Comparison of ENCODE assay signal across 8 cellular contexts in the genomic region with DNA sequence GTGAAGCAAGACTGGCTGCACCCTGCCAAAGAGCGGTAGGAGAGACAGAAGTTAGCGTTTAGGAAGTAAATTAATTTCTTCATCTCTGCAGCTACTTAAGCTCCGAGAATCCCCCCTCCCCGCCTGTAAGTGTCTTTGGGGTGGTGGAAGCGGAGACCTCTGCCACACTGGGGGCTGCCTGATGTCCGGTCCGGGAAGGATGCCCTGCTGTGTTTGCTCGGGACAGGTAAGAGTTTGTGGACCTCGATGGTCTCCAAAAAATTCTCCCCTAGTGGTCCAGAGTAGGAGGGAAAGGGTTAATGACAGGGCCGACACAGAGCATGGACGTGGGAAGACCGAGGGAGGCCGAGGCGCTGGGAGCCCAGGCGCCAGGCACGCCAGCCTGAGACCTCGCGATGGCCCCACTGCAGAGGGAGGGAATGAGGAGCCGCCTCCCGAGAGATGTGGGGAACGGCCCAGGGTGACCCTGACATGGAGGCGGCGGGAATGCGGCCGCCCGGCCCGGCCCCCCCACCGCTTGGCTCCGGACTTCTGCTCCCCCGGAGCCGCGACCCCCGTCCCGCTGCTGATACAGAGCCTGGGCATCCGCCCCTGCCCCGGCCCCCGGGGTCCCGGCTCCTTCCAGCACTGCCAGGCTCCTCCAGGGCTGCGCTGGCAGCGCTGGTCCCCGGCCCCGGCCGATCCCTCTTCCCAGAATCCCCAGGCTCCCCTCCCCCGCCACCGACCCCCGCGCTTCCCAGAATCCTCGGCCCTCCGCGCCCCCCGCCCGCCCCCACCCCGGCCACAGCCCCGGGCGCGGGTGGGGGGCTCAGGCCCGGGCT. TPM values are rescaled to one million over a fixed set of nuclear protein-coding genes. Genes with fewer than 3 reads are reported as not detected.
DNase-seq lines count a peak whose midpoint lies in the region; ATAC-seq and TF ChIP-seq lines count a peak whose summit lies in the region.

No MANE protein-coding gene starts in this region.

- no peak overlapping the region for H3K4me3 ChIP-seq in CD8-positive, alpha-beta memory T cell (ENCODE audit: low read length)
- H3K4me3 ChIP-seq in HUES6 (ENCODE audit: low read depth, low read length) (peak overlapping the region; percentile 92), cardiac muscle cell (peak overlapping the region; percentile 97), parathyroid adenoma (ENCODE audit: low read depth, low read length) (peak overlapping the region; percentile 91)

- H3K9ac ChIP-seq in HUES6 (ENCODE audit: low read length) (peak overlapping the region; percentile 98), parathyroid adenoma (no peak overlapping the region)

- peaks cover 14 to 16% of the 10 kb centered on the region in 2 donors for H3K27me3 Mint-ChIP-seq in CD8-positive, alpha-beta memory T cell
- peaks cover 36% of the 10 kb centered on the region for H3K27me3 Mint-ChIP-seq in activated T-helper 1 cell treated with anti-CD3 and anti-CD28 coated beads, Interleukin-12 subunit alpha, Interleukin-12 subunit beta, Interleukin-2, Interleukin-4 antibody, amounts not matched to agents 30 ng/mL and 10 ng/mL and 1 ng/mL, durations not matched to agents 14 hours and 24 hours and 36 hours (ENCODE audit: insufficient read depth)

- H3K36me3 Mint-ChIP-seq in CD8-positive, alpha-beta memory T cell = peaks cover 0 to 11% (median 2%) of the 10 kb centered on the region in 3 donors
- H3K36me3 Mint-ChIP-seq in activated T-helper 1 cell treated with anti-CD3 and anti-CD28 coated beads, Interleukin-12 subunit alpha, Interleukin-12 subunit beta, Interleukin-2, Interleukin-4 antibody, amounts not matched to agents 30 ng/mL and 10 ng/mL and 1 ng/mL, durations not matched to agents 14 hours and 24 hours and 36 hours (ENCODE audit: low read depth) = no peaks in the 10 kb centered on the region

- peaks cover 14% of the 10 kb centered on the region for H3K4me1 ChIP-seq in CD8-positive, alpha-beta memory T cell (ENCODE audit: insufficient read depth, low read length)
- peaks cover 6% of the 10 kb centered on the region; the same call in 1 of the 2 replicates for H3K4me1 ChIP-seq in HUES6 (ENCODE audit: control insufficient read depth, insufficient read depth, low read length)
- peaks cover 10% of the 10 kb centered on the region for H3K4me1 ChIP-seq in cardiac muscle cell (ENCODE audit: low read depth)
- H3K4me1 ChIP-seq in parathyroid adenoma = peaks cover 10% of the 10 kb centered on the region

- H3K4me2 ChIP-seq in parathyroid adenoma (ENCODE audit: low read length) = peak overlapping the region; percentile 83

- POLR2A ChIA-PET in CD8-positive, alpha-beta memory T cell (lab: Charles Lee) = interaction anchor here (1.6 kb wide), 1 partner anchor 19 kb away, joined by 5 read pairs; no protein-coding TSS in a partner anchor

- CTCF ChIA-PET in CD8-positive, alpha-beta memory T cell (lab: Charles Lee) = interaction anchor here (0.9 to 1.6 kb wide), 2 partner anchors 19 kb away, joined by 3 read pairs; no protein-coding TSS in a partner anchor

- peaks cover 2% of the 10 kb centered on the region for H3K79me2 ChIP-seq in parathyroid adenoma

- H3K27me3 ChIP-seq in CD8-positive, alpha-beta memory T cell (ENCODE audit: insufficient read depth, low read length, poor library complexity, severe bottlenecking) = peaks cover 7% of the 10 kb centered on the region
- H3K27me3 ChIP-seq in HUES6 (ENCODE audit: control insufficient read depth, insufficient read depth, low read length) = no peaks in the 10 kb centered on the region
- H3K27me3 ChIP-seq in cardiac muscle cell = no peaks in the 10 kb centered on the region
- H3K27me3 ChIP-seq in parathyroid adenoma (ENCODE audit: control insufficient read depth, insufficient read depth, low read length) = no peaks in the 10 kb centered on the region

- intact Hi-C loops in activated T-helper 1 cell treated with anti-CD3 and anti-CD28 coated beads, Interleukin-12 subunit alpha, Interleukin-12 subunit beta, Interleukin-2, Interleukin-4 antibody, amounts not matched to agents 30 ng/mL and 10 ng/mL and 1 ng/mL, durations not matched to agents 14 hours and 24 hours and 36 hours (cut with micrococcal nuclease) = no loop called here

- no peaks in the 10 kb centered on the region for H3K9me3 ChIP-seq in CD8-positive, alpha-beta memory T cell (ENCODE audit: low read length)
- H3K9me3 ChIP-seq in HUES6 (ENCODE audit: control insufficient read depth, insufficient read depth, low read depth, low read length) (no peaks in the 10 kb centered on the region), cardiac muscle cell (ENCODE audit: low read depth) (no peaks in the 10 kb centered on the region), parathyroid adenoma (ENCODE audit: control insufficient read depth, low read length) (no peaks in the 10 kb centered on the region)

- no peak for DNase-seq in CD8-positive, alpha-beta memory T cell
- DNase-seq in activated T-helper 1 cell treated with anti-CD3 and anti-CD28 coated beads, Interleukin-12 subunit alpha, Interleukin-12 subunit beta, Interleukin-2, Interleukin-4 antibody, amounts not matched to agents 30 ng/mL and 10 ng/mL and 1 ng/mL, durations not matched to agents 14 hours and 24 hours and 36 hours (ENCODE audit: low spot score) = no peak
- peak; percentile 70 to 71 for DNase-seq in cardiac muscle cell (ENCODE audit: low read depth in 1 of 2, low spot score in 1 of 2)
- DNase-seq in MV-4-11 (lab: John Stamatoyannopoulos, UW) = no peak

- no peaks in the 10 kb centered on the region for H3K36me3 ChIP-seq in CD8-positive, alpha-beta memory T cell (ENCODE audit: insufficient read depth, low read length)
- H3K36me3 ChIP-seq in HUES6 (ENCODE audit: control insufficient read depth, insufficient read depth, low read length) (peaks cover 23% of the 10 kb centered on the region), cardiac muscle cell (peaks cover 25% of the 10 kb centered on the region), parathyroid adenoma (ENCODE audit: control insufficient read depth, insufficient read depth, low read length) (no peaks in the 10 kb centered on the region)

- peak overlapping the region; percentile 63 for H2AFZ ChIP-seq in parathyroid adenoma

- no peaks in the 10 kb centered on the region for H3K9me3 Mint-ChIP-seq in CD8-positive, alpha-beta memory T cell
- H3K9me3 Mint-ChIP-seq in activated T-helper 1 cell treated with anti-CD3 and anti-CD28 coated beads, Interleukin-12 subunit alpha, Interleukin-12 subunit beta, Interleukin-2, Interleukin-4 antibody, amounts not matched to agents 30 ng/mL and 10 ng/mL and 1 ng/mL, durations not matched to agents 14 hours and 24 hours and 36 hours = no peaks in the 10 kb centered on the region

- ATAC-seq in GM18873 (IDR thresholded peaks at IDR 0.05; ENCODE audit: low FRiP score, unreplicated experiment) (no peak), HG03342 (IDR thresholded peaks at IDR 0.05; ENCODE audit: unreplicated experiment) (no peak)

- peak overlapping the region; percentile 31 for H3K27ac ChIP-seq in CD8-positive, alpha-beta memory T cell (ENCODE audit: low read depth, low read length)
- peak overlapping the region; percentile 93 for H3K27ac ChIP-seq in HUES6 (ENCODE audit: low read depth, low read length)
- H3K27ac ChIP-seq in cardiac muscle cell = peak overlapping the region; percentile 89
- peak overlapping the region; percentile 78 for H3K27ac ChIP-seq in parathyroid adenoma

- peaks cover 9 to 24% (median 13%) of the 10 kb centered on the region in 3 donors for H3K4me1 Mint-ChIP-seq in CD8-positive, alpha-beta memory T cell
- H3K4me1 Mint-ChIP-seq in activated T-helper 1 cell treated with anti-CD3 and anti-CD28 coated beads, Interleukin-12 subunit alpha, Interleukin-12 subunit beta, Interleukin-2, Interleukin-4 antibody, amounts not matched to agents 30 ng/mL and 10 ng/mL and 1 ng/mL, durations not matched to agents 14 hours and 24 hours and 36 hours (ENCODE audit: low read depth) = no peaks in the 10 kb centered on the region

- H3K27ac Mint-ChIP-seq in CD8-positive, alpha-beta memory T cell = peak overlapping the region in 1 of 8 donors; percentile 88
- H3K27ac Mint-ChIP-seq in activated T-helper 1 cell treated with anti-CD3 and anti-CD28 coated beads, Interleukin-12 subunit alpha, Interleukin-12 subunit beta, Interleukin-2, Interleukin-4 antibody, amounts not matched to agents 30 ng/mL and 10 ng/mL and 1 ng/mL, durations not matched to agents 14 hours and 24 hours and 36 hours = no peak overlapping the region

- TF ChIP-seq CTCF in cardiac muscle cell (IDR thresholded peaks at IDR 0.05; ENCODE audit: low read depth, low read length) = no peak
- TF ChIP-seq CTCF in parathyroid adenoma (IDR thresholded peaks at IDR 0.05) = no peak

- H3K4me3 Mint-ChIP-seq in CD8-positive, alpha-beta memory T cell = peak overlapping the region; percentile 13 to 74 (median 70)
- H3K4me3 Mint-ChIP-seq in activated T-helper 1 cell treated with anti-CD3 and anti-CD28 coated beads, Interleukin-12 subunit alpha, Interleukin-12 subunit beta, Interleukin-2, Interleukin-4 antibody, amounts not matched to agents 30 ng/mL and 10 ng/mL and 1 ng/mL, durations not matched to agents 14 hours and 24 hours and 36 hours = peak overlapping the region; percentile 74

RNA-seq across cellular contexts. Expression of a gene that starts 0.7 kb away (rescaled TPM):
- 1 to 10 TPM; 5.6 to 5.7 TPM for total RNA-seq in CD8-positive, alpha-beta memory T cell
- 1.1 TPM for polyA plus RNA-seq in CD8-positive, alpha-beta memory T cell
- total RNA-seq in activated T-helper 1 cell treated with anti-CD3 and anti-CD28 coated beads, Interleukin-12 subunit alpha, Interleukin-12 subunit beta, Interleukin-2, Interleukin-4 antibody, amounts not matched to agents 30 ng/mL and 10 ng/mL and 1 ng/mL, durations not matched to agents 14 hours and 24 hours and 36 hours = 2.7 and 3.2 TPM in 2 replicates
- 41.7 and 50.9 TPM in 2 replicates for total RNA-seq in cardiac muscle cell
- polyA plus RNA-seq in cardiac muscle cell = 20.1 and 22.2 TPM in 2 replicates

RNA-seq across cellular contexts. Expression of a gene that starts 24.2 kb away (rescaled TPM):
- 100 to 1,000 TPM; 152 to 157 TPM for total RNA-seq in CD8-positive, alpha-beta memory T cell
- 61.9 TPM for polyA plus RNA-seq in CD8-positive, alpha-beta memory T cell
- 98.2 and 98.5 TPM in 2 replicates for total RNA-seq in activated T-helper 1 cell treated with anti-CD3 and anti-CD28 coated beads, Interleukin-12 subunit alpha, Interleukin-12 subunit beta, Interleukin-2, Interleukin-4 antibody, amounts not matched to agents 30 ng/mL and 10 ng/mL and 1 ng/mL, durations not matched to agents 14 hours and 24 hours and 36 hours
- 91.8 and 104 TPM in 2 replicates for total RNA-seq in cardiac muscle cell
- polyA plus RNA-seq in cardiac muscle cell = 64.5 and 76.3 TPM in 2 replicates

RNA-seq across cellular contexts. Expression of a gene that starts 24.5 kb away (rescaled TPM):
- 1 to 10 TPM; 6.5 to 6.9 TPM for total RNA-seq in CD8-positive, alpha-beta memory T cell
- 0.25 TPM for polyA plus RNA-seq in CD8-positive, alpha-beta memory T cell
- 4.4 and 5.6 TPM in 2 replicates for total RNA-seq in activated T-helper 1 cell treated with anti-CD3 and anti-CD28 coated beads, Interleukin-12 subunit alpha, Interleukin-12 subunit beta, Interleukin-2, Interleukin-4 antibody, amounts not matched to agents 30 ng/mL and 10 ng/mL and 1 ng/mL, durations not matched to agents 14 hours and 24 hours and 36 hours
- total RNA-seq in cardiac muscle cell = 7.1 and 9.1 TPM in 2 replicates
- 7.4 and 16.4 TPM in 2 replicates for polyA plus RNA-seq in cardiac muscle cell

RNA-seq across cellular contexts. Expression of a gene that starts 38.1 kb away (rescaled TPM):
- 10 to 100 TPM; 31.8 to 32.2 TPM for total RNA-seq in CD8-positive, alpha-beta memory T cell
- 47.0 TPM for polyA plus RNA-seq in CD8-positive, alpha-beta memory T cell
- total RNA-seq in activated T-helper 1 cell treated with anti-CD3 and anti-CD28 coated beads, Interleukin-12 subunit alpha, Interleukin-12 subunit beta, Interleukin-2, Interleukin-4 antibody, amounts not matched to agents 30 ng/mL and 10 ng/mL and 1 ng/mL, durations not matched to agents 14 hours and 24 hours and 36 hours = 42.4 and 43.6 TPM in 2 replicates
- 29.7 and 35.1 TPM in 2 replicates for total RNA-seq in cardiac muscle cell
- polyA plus RNA-seq in cardiac muscle cell = 52.1 and 57.0 TPM in 2 replicates

Comparison
In these comparisons a context has a peak if more than half of its experiments do, and no peak if none do; other contexts are left out.
1. DNase-seq: peak in cardiac muscle cell (2 of 2); none in CD8-positive, alpha-beta memory T cell (0 of 5), activated T-helper 1 cell treated with anti-CD3 and anti-CD28 coated beads, Interleukin-12 subunit alpha, Interleukin-12 subunit beta, Interleukin-2, Interleukin-4 antibody, amounts not matched to agents 30 ng/mL and 10 ng/mL and 1 ng/mL, durations not matched to agents 14 hours and 24 hours and 36 hours (single experiment) and MV-4-11 (single experiment).
2. H3K27ac ChIP-seq: peak in every context shown above with its lines; median percentile 93 in HUES6; 89 in cardiac muscle cell; 78 in parathyroid adenoma; 31 in CD8-positive, alpha-beta memory T cell.